24 cellular contexts compared by ENCODE assay signal in the genomic region with DNA sequence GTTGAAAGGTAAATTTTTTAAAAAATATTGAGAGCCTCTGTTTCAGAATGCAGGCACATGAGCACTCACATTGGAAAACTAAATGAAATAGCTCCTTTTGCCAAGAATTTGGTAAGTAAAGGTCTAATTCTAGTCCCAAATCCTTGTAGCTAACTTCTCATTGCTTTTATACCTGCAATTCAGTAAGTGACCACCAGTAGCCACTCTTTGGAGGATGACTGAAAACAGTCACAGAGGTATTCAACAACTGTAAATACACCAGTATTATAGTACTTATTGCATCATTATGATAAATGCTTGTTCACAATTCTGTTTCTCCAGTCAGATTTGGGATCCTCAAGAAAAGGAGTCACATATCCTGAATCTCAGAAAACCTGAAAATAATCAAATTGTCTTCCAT.
DNase-seq lines count a peak whose midpoint lies in the region; FAIRE-seq and TF ChIP-seq lines count a peak whose summit lies in the region.
"Had no signal": no experiment of that assay in that cellular context is flagged by ENCODE, and none has a peak within 500 bp of the region (broad histone marks: within the 10 kb centered on the region; RNA-seq: fewer than 3 reads in every experiment).

No MANE protein-coding gene starts in this region.

- H2BK120ac ChIP-seq in H9 (ENCODE audit: low read depth, low read length, poor library complexity, severe bottlenecking), result no peak overlapping the region

- no peak overlapping the region for H4K5ac ChIP-seq in H9 (ENCODE audit: insufficient read length, low read depth, low read length)

- no peak overlapping the region for H3T11ph ChIP-seq in H9 (ENCODE audit: low read length)

- CTCF ChIA-PET in activated naive CD4-positive, alpha-beta T cell treated with anti-CD3 and anti-CD28 coated beads for 36 hours (lab: Charles Lee), result no interaction called here

- no peak overlapping the region for H2AFZ ChIP-seq in H9 (ENCODE audit: low read length)

- no peak overlapping the region for H4K8ac ChIP-seq in H9 (replicated peaks; ENCODE audit: insufficient read length, low read depth, low read length)

- H3K27me3 ChIP-seq in H9 (ENCODE audit: insufficient read depth, low read length) (no peaks in the 10 kb centered on the region), WERI-Rb-1 (ENCODE audit: insufficient read depth, low read depth, severe bottlenecking) (no peaks in the 10 kb centered on the region)
- no peaks in the 10 kb centered on the region for H3K27me3 ChIP-seq in effector memory CD4-positive, alpha-beta T cell (replicated peaks; ENCODE audit: control insufficient read depth, insufficient read depth, low read length, poor library complexity, severe bottlenecking)
- H3K27me3 ChIP-seq: pancreas, SJSA1, uterus had no signal

- no peak overlapping the region for H3K14ac ChIP-seq in H9 (ENCODE audit: insufficient read depth, low read length)

- no peak overlapping the region for H2AK5ac ChIP-seq in H9 (ENCODE audit: insufficient read length, low read length)

- TF ChIP-seq CTCF in AG09309 (IDR thresholded peaks at IDR 0.05; ENCODE audit: control insufficient read depth, insufficient read depth, low read depth, low read length, missing control alignments), result peak; percentile 13
- peak; percentile 59; the same call in 2 of the 3 replicates for TF ChIP-seq CTCF in H9 (conservative IDR thresholded peaks at IDR 0.05)
- peak; percentile 39 for TF ChIP-seq CTCF in fibroblast of the aortic adventitia (IDR thresholded peaks at IDR 0.05; ENCODE audit: insufficient read depth, low read length)
- no peak for TF ChIP-seq CTCF in WERI-Rb-1 (IDR thresholded peaks at IDR 0.05; ENCODE audit: low read depth, low read length)

- H3K9ac ChIP-seq in H9 (ENCODE audit: extremely low read depth, insufficient read length, low read length), result no peak overlapping the region

- no peak overlapping the region for H4K91ac ChIP-seq in H9 (ENCODE audit: insufficient read length, low read depth, low read length)

- H3K4me3 Mint-ChIP-seq in H9, result no peak overlapping the region
- no peak overlapping the region for H3K4me3 Mint-ChIP-seq in activated naive CD4-positive, alpha-beta T cell treated with anti-CD3 and anti-CD28 coated beads for 36 hours
- H3K4me3 Mint-ChIP-seq: activated CD4-positive, alpha-beta T cell treated with anti-CD3 and anti-CD28 coated beads for 36 hours had no signal

- no peaks in the 10 kb centered on the region for H3K4me1 ChIP-seq in H9 (ENCODE audit: insufficient read depth, low read length)
- H3K4me1 ChIP-seq in effector memory CD4-positive, alpha-beta T cell (ENCODE audit: control insufficient read depth, insufficient read depth, low read length, poor library complexity, severe bottlenecking), result no peaks in the 10 kb centered on the region
- H3K4me1 ChIP-seq: pancreas, SJSA1, uterus had no signal

- DNase-seq in AG09309 (ENCODE audit: low read depth) (no peak), H9 (no peak), RCC 7860 (ENCODE audit: low spot score) (peak; percentile 7), fibroblast of the aortic adventitia (ENCODE audit: low read depth) (no peak), HTR-8/SVneo (ENCODE audit: insufficient read length, low spot score) (no peak), WERI-Rb-1 (no peak)
- no peak for DNase-seq in effector memory CD4-positive, alpha-beta T cell
- DNase-seq in activated naive CD4-positive, alpha-beta T cell treated with anti-CD3 and anti-CD28 coated beads for 36 hours, result no peak
- DNase-seq: activated CD4-positive, alpha-beta T cell treated with anti-CD3 and anti-CD28 coated beads for 36 hours; activated CD8-positive, alpha-beta memory T cell treated with anti-CD3 and anti-CD28 coated beads, Interleukin-2, amount 50 U/mL, for 4 hours; activated gamma-delta T cell treated with Interleukin-2 at 50 U/mL for 16 hours; AML-193; amygdala; NCI-H1048; NCI-H2081 treated with DMSO at 0.1 percent for 48 hours; NCI-H526; pancreas; stimulated activated CD4-positive, alpha-beta T cell treated with anti-CD3 and anti-CD28 coated beads, Interleukin-2, amount 100 ng/mL, for 48 hours; T-helper 9 cell; uterus had no signal

- no peaks in the 10 kb centered on the region for H3K23me2 ChIP-seq in H9 (ENCODE audit: insufficient read length, low read depth, low read length, poor library complexity, severe bottlenecking)

- H3K4ac ChIP-seq in H9 (ENCODE audit: low read depth, low read length), result no peak overlapping the region

- H3K27me3 Mint-ChIP-seq in H9 (ENCODE audit: low read depth), result peaks cover 7% of the 10 kb centered on the region; the same call in 1 of the 2 replicates
- no peaks in the 10 kb centered on the region for H3K27me3 Mint-ChIP-seq in activated naive CD4-positive, alpha-beta T cell treated with anti-CD3 and anti-CD28 coated beads for 36 hours (ENCODE audit: low read depth)

- no peak overlapping the region for H2BK15ac ChIP-seq in H9 (ENCODE audit: low read depth, low read length)

- no peaks in the 10 kb centered on the region for H4K20me1 ChIP-seq in H9 (ENCODE audit: control insufficient read depth, insufficient read depth, insufficient read length)

- no peak overlapping the region for H3K23ac ChIP-seq in H9 (ENCODE audit: insufficient read length, low read depth, low read length)

- H3K18ac ChIP-seq in H9 (ENCODE audit: insufficient read length, low read depth, low read length), result no peak overlapping the region

- no peak for FAIRE-seq in RCC 7860 (lab: Jason Lieb, UNC)
- FAIRE-seq in HTR-8/SVneo (lab: Jason Lieb, UNC), result no peak
- FAIRE-seq: D721Med, GM19239, pancreas had no signal

- H3K4me1 Mint-ChIP-seq in H9, result peaks cover 0 to 7% of the 10 kb centered on the region in 2 experiments; a peak in 1 of 4 replicates
- no peaks in the 10 kb centered on the region for H3K4me1 Mint-ChIP-seq in activated naive CD4-positive, alpha-beta T cell treated with anti-CD3 and anti-CD28 coated beads for 36 hours (ENCODE audit: low read depth)
- H3K4me1 Mint-ChIP-seq: activated CD4-positive, alpha-beta T cell treated with anti-CD3 and anti-CD28 coated beads for 36 hours had no signal

- H2BK5ac ChIP-seq in H9 (ENCODE audit: insufficient read length, low read length), result no peak overlapping the region

- H3K9me3 ChIP-seq in H9 (ENCODE audit: control insufficient read depth, low read depth, low read length), result no peaks in the 10 kb centered on the region
- no peaks in the 10 kb centered on the region for H3K9me3 ChIP-seq in effector memory CD4-positive, alpha-beta T cell (ENCODE audit: control insufficient read depth, low read length)
- H3K9me3 ChIP-seq in WERI-Rb-1 (ENCODE audit: severe bottlenecking), result no peaks in the 10 kb centered on the region
- H3K9me3 ChIP-seq: pancreas, SJSA1, uterus had no signal

- no peaks in the 10 kb centered on the region for H3K36me3 ChIP-seq in effector memory CD4-positive, alpha-beta T cell (ENCODE audit: control insufficient read depth, insufficient read depth, low read length)
- H3K36me3 ChIP-seq in WERI-Rb-1, result no peaks in the 10 kb centered on the region
- H3K36me3 ChIP-seq: pancreas, SJSA1, uterus had no signal

- no peak overlapping the region for H3K4me2 ChIP-seq in H9 (ENCODE audit: insufficient read depth, insufficient read length, low read length)

- H3K4me3 ChIP-seq in AG09309 (ENCODE audit: control insufficient read depth, low read depth, low read length), result no peak overlapping the region
- no peak overlapping the region for H3K4me3 ChIP-seq in fibroblast of the aortic adventitia (ENCODE audit: low read depth, low read length)
- H3K4me3 ChIP-seq in effector memory CD4-positive, alpha-beta T cell (ENCODE audit: insufficient read depth, low read depth, low read length, poor library complexity, severe bottlenecking), result no peak overlapping the region
- H3K4me3 ChIP-seq in WERI-Rb-1 (ENCODE audit: low read depth, low read length), result no peak overlapping the region
- H3K4me3 ChIP-seq: coronary artery, pancreas, SJSA1, uterus had no signal

- intact Hi-C loops in activated naive CD4-positive, alpha-beta T cell treated with anti-CD3 and anti-CD28 coated beads for 36 hours (cut with micrococcal nuclease), result no loop called here

- peaks cover 0 to 5% (median 4%) of the 10 kb centered on the region in 3 experiments; a peak in 2 of 7 replicates for H3K36me3 Mint-ChIP-seq in H9 (ENCODE audit: insufficient read depth in 1 of 3, low read depth in 3 of 3)
- no peaks in the 10 kb centered on the region for H3K36me3 Mint-ChIP-seq in activated naive CD4-positive, alpha-beta T cell treated with anti-CD3 and anti-CD28 coated beads for 36 hours (ENCODE audit: low read depth)

- H3K9me3 Mint-ChIP-seq in H9, result peaks cover 3 to 11% of the 10 kb centered on the region in 2 experiments; a peak in 4 of 5 replicates
- no peaks in the 10 kb centered on the region for H3K9me3 Mint-ChIP-seq in activated naive CD4-positive, alpha-beta T cell treated with anti-CD3 and anti-CD28 coated beads for 36 hours

- H2BK20ac ChIP-seq in H9 (ENCODE audit: low read depth, low read length, poor library complexity, severe bottlenecking), result no peak overlapping the region

- no peaks in the 10 kb centered on the region for H3K79me1 ChIP-seq in H9 (ENCODE audit: insufficient read depth, low read depth, low read length, poor library complexity, severe bottlenecking)

- H3K27ac ChIP-seq in H9 (ENCODE audit: insufficient read length, low read depth, low read length), result no peak overlapping the region
- H3K27ac ChIP-seq in effector memory CD4-positive, alpha-beta T cell (ENCODE audit: insufficient read depth, low read length, poor library complexity, severe bottlenecking), result no peak overlapping the region
- H3K27ac ChIP-seq in WERI-Rb-1, result no peak overlapping the region
- H3K27ac ChIP-seq: coronary artery, pancreas, SJSA1, uterus had no signal

- no peak overlapping the region for H3K27ac Mint-ChIP-seq in H9
- no peak overlapping the region for H3K27ac Mint-ChIP-seq in activated naive CD4-positive, alpha-beta T cell treated with anti-CD3 and anti-CD28 coated beads for 36 hours
- H3K27ac Mint-ChIP-seq: activated CD4-positive, alpha-beta T cell treated with anti-CD3 and anti-CD28 coated beads for 36 hours had no signal

- no peak overlapping the region for H2BK12ac ChIP-seq in H9 (ENCODE audit: insufficient read length, low read depth, low read length)

- no peak overlapping the region for H3K56ac ChIP-seq in H9 (ENCODE audit: insufficient read length, low read depth, low read length)

- no peaks in the 10 kb centered on the region for H3K79me2 ChIP-seq in H9 (ENCODE audit: insufficient read depth, low read length)
